ENCODE assay signal across 24 cellular contexts in genomic region chrX:50779694-50780093, GRCh38. TPM values are rescaled to one million over a fixed set of nuclear protein-coding genes. Genes with fewer than 3 reads are reported as not detected.
DNase-seq lines count a peak whose midpoint lies in the region; ATAC-seq, FAIRE-seq and TF ChIP-seq lines count a peak whose summit lies in the region.
"Had no signal": no experiment of that assay in that cellular context is flagged by ENCODE, and none has a peak within 500 bp of the region (broad histone marks: within the 10 kb centered on the region; RNA-seq: fewer than 3 reads in every experiment).

No MANE protein-coding gene starts in this region.

- in situ Hi-C loops in HepG2 (cut with HindIII; ENCODE audit: extremely low pct_ligation_motif_present, low pct_unique_long_range_greater_than_20kb) = no loop called here

- BruUV-seq in HepG2 (replicated peaks; lab: Mats Ljungman, UMichigan) = no TSS peak

- POLR2A ChIA-PET in HepG2 (lab: Yijun Ruan, JAX) = no interaction called here
- POLR2A ChIA-PET in RWPE1 (lab: Yijun Ruan, JAX; ENCODE audit: low non-redundant PET) = no interaction called here

- no peak for DNase-seq in right lobe of liver
- no peak for DNase-seq in HepG2 (ENCODE audit: low spot score)
- peak; percentile 31 to 50 for DNase-seq in cardiac fibroblast (ENCODE audit: low read depth in 2 of 2)
- DNase-seq in iPS-NIHi11 (ENCODE audit: low spot score) = peak; percentile 4
- DNase-seq in kidney tubule cell (ENCODE audit: low spot score) = no peak
- no peak for DNase-seq in NCI-H226
- no peak for DNase-seq in RWPE1 (ENCODE audit: low spot score)
- DNase-seq: activated CD4-positive, alpha-beta T cell treated with anti-CD3 and anti-CD28 coated beads for 4 hours; activated T-cell treated with anti-CD3 and anti-CD28 coated beads, Interleukin-2, amount 50 U/mL, for 4 hours; colonic mucosa; DND-41; mesenchymal stem cell; naive B cell; NCI-H510A treated with DMSO at 0.1 percent for 48 hours; occipital lobe; stimulated activated CD4-positive, alpha-beta T cell treated with anti-CD3 and anti-CD28 coated beads, Interleukin-4, amount 100 ng/mL, for 1 hour had no signal

- intact Hi-C loops in right lobe of liver (cut with DNase I) = no loop called here
- intact Hi-C loops in HepG2 (cut with micrococcal nuclease; ENCODE audit: unreplicated experiment) = no loop called here

- H3K4me2 ChIP-seq in HepG2 (ENCODE audit: low read depth, low read length) = no peak overlapping the region
- H3K4me2 ChIP-seq: BLaER1 treated with 17β-estradiol and CSF1 and Interleukin-3, amounts not matched to agents 10 nM and 100 nM had no signal

- no peak for TF ChIP-seq CTCF in right lobe of liver (IDR thresholded peaks at IDR 0.05)
- TF ChIP-seq CTCF in HepG2 (CRISPR knock-in tag; IDR thresholded peaks at IDR 0.05) = no peak
- TF ChIP-seq CTCF in cardiac fibroblast (IDR thresholded peaks at IDR 0.05; ENCODE audit: low read depth, low read length) = no peak
- no peak for TF ChIP-seq CTCF in RWPE1 (conservative IDR thresholded peaks at IDR 0.05; ENCODE audit: low read depth)

- H3K9me3 ChIP-seq in right lobe of liver (no peaks in the 10 kb centered on the region), HepG2 (ENCODE audit: low read length) (no peaks in the 10 kb centered on the region)
- H3K9me3 ChIP-seq: adrenal gland, colonic mucosa, suprapubic skin had no signal

- TF ChIP-seq EP300 in HepG2 (IDR thresholded peaks at IDR 0.05; ENCODE audit: low read depth in 2 of 2, low read length in 2 of 2) (no peak), HepG2 (CRISPR knock-in tag; IDR thresholded peaks at IDR 0.05; ENCODE audit: borderline replicate concordance) (no peak)

- no peaks in the 10 kb centered on the region for H4K20me1 ChIP-seq in HepG2 (ENCODE audit: insufficient read depth, low read length)
- H4K20me1 ChIP-seq: BLaER1 treated with 17β-estradiol and CSF1 and Interleukin-3, amounts not matched to agents 10 nM and 100 nM had no signal

- no peaks in the 10 kb centered on the region for H3K36me3 ChIP-seq in right lobe of liver
- H3K36me3 ChIP-seq in HepG2 (replicated peaks in 1 of 2; ENCODE audit: control insufficient read depth in 1 of 2, insufficient read depth in 2 of 2, low read length in 2 of 2) = no peaks in the 10 kb centered on the region
- H3K36me3 ChIP-seq: adrenal gland; BLaER1 treated with 17β-estradiol and CSF1 and Interleukin-3, amounts not matched to agents 10 nM and 100 nM; colonic mucosa; suprapubic skin had no signal

- no peak overlapping the region for H2AFZ ChIP-seq in HepG2 (ENCODE audit: low read length)

- 57% methylated on average over 2 of the region's 2 CpGs for WGBS in right lobe of liver (ENCODE audit: insufficient coverage, low coverage, low lambda C conversion rate, missing lambda C conversion rate)
- 68% methylated on average over 2 of the region's 2 CpGs for WGBS in HepG2 (ENCODE audit: low lambda C conversion rate)

- peak; percentile 24 to 69 (median 61) for ATAC-seq in right lobe of liver
- no peak for ATAC-seq in HepG2
- no peak for ATAC-seq in HG03135 (IDR thresholded peaks at IDR 0.05; ENCODE audit: unreplicated experiment)
- ATAC-seq: activated T-cell treated with anti-CD3 and anti-CD28 coated beads, Interleukin-2, amount 50 U/mL, for 4 hours; SK-N-SH treated with all-trans-retinoic acid at 6 μM for 48 hours; stimulated activated memory B cell treated with anti-CD40 and anti-IgM and Interleukin-4, amounts not matched to agents 10 μg/mL and 1 μg/mL and 100 μg/mL, for 72 hours had no signal

- FAIRE-seq in HepG2 (lab: Jason Lieb, UNC) = no peak
- FAIRE-seq: RCC 7860 had no signal

- H3K4me3 ChIP-seq in right lobe of liver = no peak overlapping the region
- H3K4me3 ChIP-seq in HepG2 (replicated peaks in 1 of 3; ENCODE audit: insufficient read depth in 1 of 3, low read depth in 2 of 3, low read length in 3 of 3) = no peak overlapping the region
- H3K4me3 ChIP-seq in cardiac fibroblast (replicated peaks in 1 of 2; ENCODE audit: low read depth in 2 of 2, low read length in 2 of 2) = no peak overlapping the region
- H3K4me3 ChIP-seq: adrenal gland; BLaER1 treated with 17β-estradiol and CSF1 and Interleukin-3, amounts not matched to agents 10 nM and 100 nM; colonic mucosa; suprapubic skin had no signal

- no peaks in the 10 kb centered on the region for H3K79me2 ChIP-seq in HepG2 (ENCODE audit: insufficient read depth, low read length)

- H3K4me1 ChIP-seq in right lobe of liver = no peaks in the 10 kb centered on the region
- H3K4me1 ChIP-seq in HepG2 (ENCODE audit: insufficient read depth, low read length) = no peaks in the 10 kb centered on the region
- H3K4me1 ChIP-seq: adrenal gland; BLaER1 treated with 17β-estradiol and CSF1 and Interleukin-3, amounts not matched to agents 10 nM and 100 nM; colonic mucosa; suprapubic skin had no signal

- H3K9ac ChIP-seq in HepG2 (ENCODE audit: insufficient read depth, low read depth, low read length) = no peak overlapping the region
- H3K9ac ChIP-seq: BLaER1 treated with 17β-estradiol and CSF1 and Interleukin-3, amounts not matched to agents 10 nM and 100 nM had no signal

- no peak for TF ChIP-seq POLR2A in right lobe of liver (IDR thresholded peaks at IDR 0.05)
- no peak for TF ChIP-seq POLR2A in HepG2 (IDR thresholded peaks at IDR 0.05; ENCODE audit: insufficient read depth in 1 of 2, low read depth in 2 of 2, low read length in 2 of 2)

- no peak for TF ChIP-seq RAD21 in HepG2 (CRISPR knock-in tag; IDR thresholded peaks at IDR 0.05)

- no peak overlapping the region for H3K27ac ChIP-seq in right lobe of liver
- no peak overlapping the region for H3K27ac ChIP-seq in HepG2 (ENCODE audit: extremely low read length, insufficient read depth, low read length)
- no peak overlapping the region for H3K27ac ChIP-seq in RWPE1
- H3K27ac ChIP-seq: adrenal gland; BLaER1 treated with 17β-estradiol and CSF1 and Interleukin-3, amounts not matched to agents 10 nM and 100 nM; colonic mucosa; suprapubic skin had no signal

- CTCF ChIA-PET in HepG2 (lab: Yijun Ruan, JAX; ENCODE audit: low intra/inter-chr PET ratio, low total read pairs) (no interaction called here), RWPE1 (lab: Yijun Ruan, JAX) (no interaction called here)

- no peaks in the 10 kb centered on the region for H3K27me3 ChIP-seq in right lobe of liver
- H3K27me3 ChIP-seq in HepG2 (ENCODE audit: control insufficient read depth in 1 of 2, insufficient read depth in 2 of 2, low read length in 2 of 2) = no peaks in the 10 kb centered on the region
- H3K27me3 ChIP-seq: colonic mucosa, suprapubic skin had no signal

TF ChIP-seq in HepG2, 621 proteins besides CTCF, POLR2A, EP300 and RAD21:
- TF ChIP-seq YEATS2 (CRISPR knock-in tag; IDR thresholded peaks at IDR 0.05; ENCODE audit: borderline replicate concordance) (no peak), LRRFIP1 (CRISPR knock-in tag; conservative IDR thresholded peaks at IDR 0.05) (no peak), HNRNPUL1 (IDR thresholded peaks at IDR 0.05; ENCODE audit: low read depth, low read length) (no peak), MAX (IDR thresholded peaks at IDR 0.05) (no peak), ZSCAN20 (CRISPR knock-in tag; IDR thresholded peaks at IDR 0.05; ENCODE audit: borderline replicate concordance) (no peak)

RNA-seq across cellular contexts. Expression of gene SHROOM4, which starts 34.3 kb away (rescaled TPM):
- 1 to 10 TPM in 4 of 6 experiments, under 1 TPM in 2; 0.55 to 2.0 (median 1.2) TPM for total RNA-seq in right lobe of liver
- total RNA-seq in HepG2 (2016; rRNA removed; fragmentation: Illumina TruSeq; extraction: Trizol) = 0.15 and 0.18 TPM in 2 replicates
- under 0.01 TPM in 1 of 2 replicates, not detected in the other for total RNA-seq in HepG2 (2016; cell fraction: cytosol; rRNA removed; fragmentation: Illumina TruSeq; extraction: Trizol; ENCODE audit: low read depth)
- total RNA-seq in HepG2 (2016; cell fraction: insoluble cytoplasmic fraction; rRNA removed; fragmentation: Illumina TruSeq; extraction: Trizol) = 0.11 and 0.25 TPM in 2 replicates
- total RNA-seq in HepG2 (2016; cell fraction: membrane; rRNA removed; fragmentation: Illumina TruSeq; extraction: Trizol) = 0.03 TPM in 1 of 2 replicates, not detected in the other
- total RNA-seq in HepG2 (2016; cell fraction: nucleus; rRNA removed; fragmentation: Illumina TruSeq; extraction: Trizol) = 0.06 and 0.09 TPM in 2 replicates
- 0.05 and 0.08 TPM in 2 replicates for polyA plus RNA-seq in HepG2 (2011; rRNA removed)
- 0.04 and 0.05 TPM in 2 replicates for polyA plus RNA-seq in HepG2 (2011; cell fraction: cytosol; rRNA removed)
- polyA plus RNA-seq in HepG2 (2011; cell fraction: nucleus; rRNA removed) = 0.07 and 0.10 TPM in 2 replicates
- polyA plus RNA-seq in HepG2 (2012) = 0.03 and 0.04 TPM in 2 replicates
- polyA plus RNA-seq in HepG2 (2016; cell fraction: cytosol; fragmentation: Illumina TruSeq; extraction: Trizol; ENCODE audit: low read depth) = not detected in 2 replicates
- 0.04 and 0.05 TPM in 2 replicates for polyA plus RNA-seq in HepG2 (2016; cell fraction: insoluble cytoplasmic fraction; fragmentation: Illumina TruSeq; extraction: Trizol; ENCODE audit: low read depth)
- polyA plus RNA-seq in HepG2 (2016; cell fraction: membrane; fragmentation: Illumina TruSeq; extraction: Trizol; ENCODE audit: low read depth) = 0.01 TPM in 1 of 2 replicates, not detected in the other
- 0.08 and 0.09 TPM in 2 replicates for polyA plus RNA-seq in HepG2 (2016; cell fraction: nucleus; fragmentation: Illumina TruSeq; extraction: Trizol; ENCODE audit: insufficient read depth, low read depth)
- 0.46 TPM in 1 of 2 replicates, not detected in the other for polyA minus RNA-seq in HepG2 (2011; rRNA and poly(A)+ RNA removed; ENCODE audit: low replicate concordance)
- polyA minus RNA-seq in HepG2 (2011; cell fraction: cytosol; rRNA and poly(A)+ RNA removed) = 0.18 and 0.30 TPM in 2 replicates
- polyA minus RNA-seq in HepG2 (2011; cell fraction: nucleus; rRNA and poly(A)+ RNA removed) = 0.12 and 0.39 TPM in 2 replicates
- total RNA-seq: activated T-cell treated with anti-CD3 and anti-CD28 coated beads, Interleukin-2, amount 50 U/mL, for 4 hours; T-helper 2 cell treated with Interferon-gamma antibody and Interleukin-4, amounts not matched to agents 100 ng/mL and 5 ng/mL, for 36 hours had no signal

Comparison
In these comparisons a context has a peak if more than half of its experiments do, and no peak if none do; other contexts are left out.
1. ATAC-seq: peak in right lobe of liver (4 of 4); none in HepG2 (single experiment) and HG03135 (single experiment).
2. DNase-seq: peak in cardiac fibroblast (2 of 2) and iPS-NIHi11 (single experiment); none in right lobe of liver (0 of 3), HepG2 (single experiment), kidney tubule cell (single experiment), NCI-H226 (single experiment) and RWPE1 (single experiment).